20 cellular contexts compared by ENCODE assay signal in genomic region chr4:98199247-98199646, GRCh38.
DNase-seq lines count a peak whose midpoint lies in the region; TF ChIP-seq lines count a peak whose summit lies in the region.
"Had no signal": no experiment of that assay in that cellular context is flagged by ENCODE, and none has a peak within 500 bp of the region (broad histone marks: within the 10 kb centered on the region; RNA-seq: fewer than 3 reads in every experiment).

No MANE protein-coding gene starts in this region.

- TF ChIP-seq CTCF in LNCaP clone FGC (IDR thresholded peaks at IDR 0.05; ENCODE audit: control insufficient read depth, extremely low read depth, insufficient read depth) = peak; percentile 40
- peak; percentile 9 for TF ChIP-seq CTCF in brain microvascular endothelial cell (IDR thresholded peaks at IDR 0.05; ENCODE audit: low read depth, low read length, missing control alignments)

- no peak overlapping the region for H3K27ac ChIP-seq in brain microvascular endothelial cell
- H3K27ac ChIP-seq: HL-60, suprapubic skin had no signal

- in situ Hi-C loops in brain microvascular endothelial cell (cut with HindIII; ENCODE audit: low pct_ligation_motif_present, low sequenced_read_pairs) = no loop called here

- no peaks in the 10 kb centered on the region for H3K36me3 ChIP-seq in brain microvascular endothelial cell (replicated peaks)
- H3K36me3 ChIP-seq: suprapubic skin had no signal

- H3K4me3 ChIP-seq in LNCaP clone FGC (ENCODE audit: low read depth, low read length) = no peak overlapping the region
- H3K4me3 ChIP-seq in brain microvascular endothelial cell (ENCODE audit: low read depth, low read length) = no peak overlapping the region
- H3K4me3 ChIP-seq: suprapubic skin had no signal

- peak; percentile 37 for DNase-seq in D341Med (ENCODE audit: low spot score)
- no peak for DNase-seq in LNCaP clone FGC (ENCODE audit: low read depth)
- DNase-seq in brain microvascular endothelial cell = no peak
- peak; percentile 2 for DNase-seq in kidney tubule cell (ENCODE audit: low spot score)
- no peak for DNase-seq in HCEC 1CT
- DNase-seq in stimulated activated naive CD4-positive, alpha-beta T cell (lab: John Stamatoyannopoulos, UW) = no peak
- DNase-seq in foreskin melanocyte = no peak
- DNase-seq: activated CD4-positive, alpha-beta memory T cell treated with anti-CD3 and anti-CD28 coated beads, Interleukin-2, amount 10 ng/mL, durations not matched to agents 7 days and 5 days; activated gamma-delta T cell; activated T-cell treated with anti-CD3 and anti-CD28 coated beads for 4 hours; CD8-positive, alpha-beta memory T cell; IMR-90; NCI-H146; NCI-H2171; NCI-H526; nephron progenitor cell; posterior cingulate gyrus; T-helper 9 cell had no signal

- no peaks in the 10 kb centered on the region for H3K27me3 ChIP-seq in brain microvascular endothelial cell (replicated peaks)
- H3K27me3 ChIP-seq: suprapubic skin had no signal

Comparison
In these comparisons a context has a peak if more than half of its experiments do, and no peak if none do; other contexts are left out.
1. DNase-seq: peak in D341Med (single experiment) and kidney tubule cell (single experiment); none in LNCaP clone FGC (single experiment), brain microvascular endothelial cell (single experiment), HCEC 1CT (single experiment), stimulated activated naive CD4-positive, alpha-beta T cell (0 of 6) and foreskin melanocyte (single experiment).